11 cellular contexts compared by ENCODE assay signal in genomic region chr5:124630767-124631704, GRCh38.
DNase-seq lines count a peak whose midpoint lies in the region; ATAC-seq and TF ChIP-seq lines count a peak whose summit lies in the region.
"Had no signal": no experiment of that assay in that cellular context is flagged by ENCODE, and none has a peak within 500 bp of the region (broad histone marks: within the 10 kb centered on the region; RNA-seq: fewer than 3 reads in every experiment).

No MANE protein-coding gene starts in this region.

- H3K27ac ChIP-seq in heart right ventricle = no peak overlapping the region
- H3K27ac ChIP-seq: body of pancreas had no signal

- H3K9me3 ChIP-seq in heart right ventricle = no peaks in the 10 kb centered on the region
- H3K9me3 ChIP-seq: body of pancreas had no signal

- DNase-seq in fibroblast of mammary gland (ENCODE audit: low read depth) = peak; percentile 72
- DNase-seq in Ammon's horn (ENCODE audit: low spot score) = no peak
- no peak for DNase-seq in NCI-H774 (lab: John Stamatoyannopoulos, UW)
- DNase-seq in occipital lobe (lab: John Stamatoyannopoulos, UW) = no peak
- DNase-seq in heart right ventricle = no peak
- DNase-seq: body of pancreas; CD4-positive, CD25-positive, alpha-beta regulatory T cell; NCI-H446 had no signal

- peaks cover 0 to 10% (median 0%) of the 10 kb centered on the region in 7 donors for H3K27me3 ChIP-seq in heart right ventricle
- H3K27me3 ChIP-seq: body of pancreas had no signal

- TF ChIP-seq CTCF in fibroblast of mammary gland (conservative IDR thresholded peaks at IDR 0.05; ENCODE audit: control insufficient read depth, insufficient read depth, low read depth, low read length) = no peak
- TF ChIP-seq CTCF in heart right ventricle (IDR thresholded peaks at IDR 0.05) = no peak

- H3K4me1 ChIP-seq in heart right ventricle = peaks cover 0 to 30% (median 9%) of the 10 kb centered on the region in 9 donors

- H3K4me3 ChIP-seq in fibroblast of mammary gland (ENCODE audit: control insufficient read depth, low read depth, low read length) (no peak overlapping the region), heart right ventricle (no peak overlapping the region)
- H3K4me3 ChIP-seq: body of pancreas had no signal

- intact Hi-C loops in heart right ventricle (cut with DNase I) = no loop called here

- ATAC-seq in GM18499 (IDR thresholded peaks at IDR 0.05; ENCODE audit: insufficient read depth, unreplicated experiment) = peak; percentile 50
- ATAC-seq in GM21529 (IDR thresholded peaks at IDR 0.05; ENCODE audit: unreplicated experiment) = peak; percentile 80
- peak; percentile 78 for ATAC-seq in HG03354 (IDR thresholded peaks at IDR 0.05; ENCODE audit: poor library complexity, severe bottlenecking, unreplicated experiment)
- ATAC-seq in heart right ventricle = no peak
- ATAC-seq: body of pancreas had no signal

- H3K36me3 ChIP-seq in heart right ventricle = peaks cover 0 to 11% (median 0%) of the 10 kb centered on the region in 9 donors

- WGBS in heart right ventricle, 2 donors = 71 to 93% methylated on average over 5 of the region's 5 CpGs

Comparison
In these comparisons a context has a peak if more than half of its experiments do, and no peak if none do; other contexts are left out.
1. ATAC-seq: peak in GM18499 (single experiment), GM21529 (single experiment) and HG03354 (single experiment); none in heart right ventricle (0 of 8).